In genomic region chr3:126464997-126465396, GRCh38 we compare ENCODE assay signal across 29 cellular contexts. TPM values are rescaled to one million over a fixed set of nuclear protein-coding genes. Genes with fewer than 3 reads are reported as not detected.
DNase-seq lines count a peak whose midpoint lies in the region; TF ChIP-seq lines count a peak whose summit lies in the region.
"Had no signal": no experiment of that assay in that cellular context is flagged by ENCODE, and none has a peak within 500 bp of the region (broad histone marks: within the 10 kb centered on the region; RNA-seq: fewer than 3 reads in every experiment).

No MANE protein-coding gene starts in this region.

- H3K36me3 Mint-ChIP-seq in endodermal cell (ENCODE audit: low read depth) = peaks cover 80% of the 10 kb centered on the region

- no peak overlapping the region for H3K4me2 ChIP-seq in neuronal stem cell (ENCODE audit: insufficient read depth, low read length, poor library complexity, severe bottlenecking)
- H3K4me2 ChIP-seq: GM23338 had no signal

- H3K79me1 ChIP-seq in neuronal stem cell (ENCODE audit: low read depth, low read length) = peaks cover 25% of the 10 kb centered on the region

- H3K4me1 ChIP-seq in endodermal cell (ENCODE audit: control insufficient read depth, insufficient read depth, low read length) (no peaks in the 10 kb centered on the region), neuronal stem cell (ENCODE audit: control insufficient read depth in 2 of 2, insufficient read depth in 1 of 2, low read depth in 1 of 2, low read length in 2 of 2) (peaks cover 0 to 2% of the 10 kb centered on the region in 2 donors), spleen (peaks cover 5 to 65% (median 30%) of the 10 kb centered on the region in 6 donors)
- H3K4me1 ChIP-seq: ascending aorta, parathyroid adenoma, Peyer's patch had no signal

- H3K27ac Mint-ChIP-seq in endodermal cell = peak overlapping the region; percentile 85
- H3K27ac Mint-ChIP-seq: activated B cell treated with CpG ODN at 0.5 μM for 24 hours; activated naive CD8-positive, alpha-beta T cell treated with anti-CD3 and anti-CD28 coated beads, Interleukin-2, amount 10 ng/mL, durations not matched to agents 7 days and 5 days; GM23338; HFFc6 had no signal

- no peak overlapping the region for H3K4me3 Mint-ChIP-seq in endodermal cell
- H3K4me3 Mint-ChIP-seq: activated B cell treated with CpG ODN at 0.5 μM for 24 hours; activated CD4-positive, alpha-beta memory T cell treated with anti-CD3 and anti-CD28 coated beads for 36 hours; activated naive CD8-positive, alpha-beta T cell treated with anti-CD3 and anti-CD28 coated beads, Interleukin-2, amount 10 ng/mL, durations not matched to agents 7 days and 5 days; GM23338; HFFc6; natural killer cell had no signal

- H2BK5ac ChIP-seq in neuronal stem cell (ENCODE audit: low read length) = no peak overlapping the region

- H3K4ac ChIP-seq in neuronal stem cell (ENCODE audit: low read length) = no peak overlapping the region

- WGBS in endodermal cell (ENCODE audit: insufficient coverage in 1 of 2, insufficient read length in 1 of 2), 2 experiments = 93 to 96% methylated on average over 9 to 11 of the region's 11 CpGs
- no CpG with 5 or more reads among the region's 11 CpGs for WGBS in neuronal stem cell (ENCODE audit: extremely low coverage in 2 of 2, insufficient read length in 2 of 2, insufficient replicate concordance in 1 of 2), 2 donors
- WGBS in spleen, 5 donors = 92 to 98% (median 97%) methylated on average over 10 to 11 of the region's 11 CpGs

- H2BK12ac ChIP-seq in neuronal stem cell (ENCODE audit: low read length) = no peak overlapping the region

- H3K9ac ChIP-seq in endodermal cell (ENCODE audit: extremely low read depth, low read length, poor library complexity, severe bottlenecking) = no peak overlapping the region
- no peak overlapping the region for H3K9ac ChIP-seq in neuronal stem cell (ENCODE audit: low read depth, low read length, poor library complexity)
- H3K9ac ChIP-seq: parathyroid adenoma had no signal

- H3K9me3 Mint-ChIP-seq in endodermal cell = no peaks in the 10 kb centered on the region
- H3K9me3 Mint-ChIP-seq: activated B cell treated with CpG ODN at 0.5 μM for 24 hours; activated CD4-positive, alpha-beta memory T cell treated with anti-CD3 and anti-CD28 coated beads for 36 hours; activated naive CD8-positive, alpha-beta T cell treated with anti-CD3 and anti-CD28 coated beads, Interleukin-2, amount 10 ng/mL, durations not matched to agents 7 days and 5 days; GM23338; HFFc6; natural killer cell had no signal

- H3K4me3 ChIP-seq in endodermal cell (ENCODE audit: low read length) (no peak overlapping the region), neuronal stem cell (ENCODE audit: low read length in 2 of 2) (no peak overlapping the region), spleen (no peak overlapping the region)
- H3K4me3 ChIP-seq: ascending aorta, GM23338, Peyer's patch, SJCRH30, thoracic aorta, vagina had no signal

- H3K23ac ChIP-seq in neuronal stem cell (ENCODE audit: low read depth, low read length, poor library complexity) = no peak overlapping the region

- no peak overlapping the region for H2BK15ac ChIP-seq in neuronal stem cell (ENCODE audit: low read length)

- H4K91ac ChIP-seq in neuronal stem cell (ENCODE audit: low read depth, low read length, poor library complexity) = no peak overlapping the region

- no peak overlapping the region for H3K14ac ChIP-seq in neuronal stem cell (ENCODE audit: low read length)

- H3K27me3 Mint-ChIP-seq in endodermal cell (ENCODE audit: insufficient read depth) = no peaks in the 10 kb centered on the region
- H3K27me3 Mint-ChIP-seq: activated B cell treated with CpG ODN at 0.5 μM for 24 hours; activated CD4-positive, alpha-beta memory T cell treated with anti-CD3 and anti-CD28 coated beads for 36 hours; activated naive CD8-positive, alpha-beta T cell treated with anti-CD3 and anti-CD28 coated beads, Interleukin-2, amount 10 ng/mL, durations not matched to agents 7 days and 5 days had no signal

- H3K36me3 ChIP-seq in endodermal cell (ENCODE audit: control insufficient read depth, insufficient read depth, low read length) (peaks cover 92% of the 10 kb centered on the region), neuronal stem cell (replicated peaks in 1 of 2; ENCODE audit: control insufficient read depth in 2 of 2, insufficient read depth in 2 of 2, low read length in 2 of 2) (peaks cover 75 to 98% of the 10 kb centered on the region in 2 donors), spleen (peaks cover 8 to 100% (median 99%) of the 10 kb centered on the region in 6 donors)

- H2BK120ac ChIP-seq in neuronal stem cell (ENCODE audit: low read depth, low read length) = no peak overlapping the region

- no peaks in the 10 kb centered on the region for H3K9me3 ChIP-seq in endodermal cell (ENCODE audit: control insufficient read depth, low read length)
- H3K9me3 ChIP-seq in neuronal stem cell (replicated peaks in 1 of 2; ENCODE audit: control insufficient read depth in 2 of 2, insufficient read depth in 1 of 2, low read depth in 1 of 2, low read length in 2 of 2) = no peaks in the 10 kb centered on the region
- H3K9me3 ChIP-seq in spleen = no peaks in the 10 kb centered on the region
- H3K9me3 ChIP-seq: ascending aorta, Peyer's patch, SJCRH30, thoracic aorta, vagina had no signal

- no peak overlapping the region for H3K27ac ChIP-seq in endodermal cell (ENCODE audit: low read depth, low read length)
- no peak overlapping the region for H3K27ac ChIP-seq in neuronal stem cell (replicated peaks; ENCODE audit: low read length)
- peak overlapping the region in 4 of 8 donors; percentile 32 to 72 (median 65) for H3K27ac ChIP-seq in spleen
- H3K27ac ChIP-seq: 22Rv1, ascending aorta, parathyroid adenoma, Peyer's patch, SJCRH30, thoracic aorta, vagina had no signal

- H3K4me1 Mint-ChIP-seq in endodermal cell = peaks cover 16% of the 10 kb centered on the region
- H3K4me1 Mint-ChIP-seq: GM23338 had no signal

- peak; percentile 45 for DNase-seq in DMS 273 (lab: John Stamatoyannopoulos, UW; ENCODE audit: unreplicated experiment)
- no peak for DNase-seq in DMS 273 treated with DMSO at 0.1 percent for 48 hours (lab: John Stamatoyannopoulos, UW)
- no peak for DNase-seq in endodermal cell
- no peak for DNase-seq in neuronal stem cell (ENCODE audit: low spot score)
- peak; percentile 64 for DNase-seq in spleen
- no peak for DNase-seq in NCI-H1436 (lab: John Stamatoyannopoulos, UW)
- DNase-seq in stimulated activated naive CD4-positive, alpha-beta T cell treated with Interleukin-2 at 50 U/mL for 16 hours (lab: John Stamatoyannopoulos, UW) = no peak
- DNase-seq in SHP77 (lab: John Stamatoyannopoulos, UW) = no peak
- DNase-seq: activated B cell treated with CpG ODN at 0.5 μM for 24 hours; activated CD4-positive, alpha-beta memory T cell treated with anti-CD3 and anti-CD28 coated beads for 36 hours; activated effector memory CD4-positive, alpha-beta T cell treated with anti-CD3 and anti-CD28 coated beads, Interleukin-2, amount 50 U/mL, for 16 hours; activated naive CD8-positive, alpha-beta T cell treated with anti-CD3 and anti-CD28 coated beads, Interleukin-2, amount 10 ng/mL, durations not matched to agents 7 days and 5 days; caudate nucleus; HFFc6; left ventricle myocardium superior; midbrain; natural killer cell; right cardiac atrium; stimulated activated CD4-positive, alpha-beta T cell treated with anti-CD3 and anti-CD28 coated beads, Interleukin-15, amount 100 ng/mL, for 24 hours; stimulated activated naive CD8-positive, alpha-beta T cell treated with anti-CD3 and anti-CD28 coated beads, Interleukin-15, Interleukin-2, amounts not matched to agents 100 U/mL and 50 U/mL, for 24 hours; T1000 had no signal

- no peak for TF ChIP-seq CTCF in endodermal cell (conservative IDR thresholded peaks at IDR 0.05)
- TF ChIP-seq CTCF in spleen (IDR thresholded peaks at IDR 0.05 in 8 of 11, conservative IDR thresholded peaks at IDR 0.05 in 3 of 11) = no peak

- no peak for TF ChIP-seq POLR2A in spleen (IDR thresholded peaks at IDR 0.05)

- no peak overlapping the region for H2AFZ ChIP-seq in neuronal stem cell (ENCODE audit: low read length)
- H2AFZ ChIP-seq: GM23338, parathyroid adenoma had no signal

- H3K18ac ChIP-seq in neuronal stem cell (ENCODE audit: low read length) = no peak overlapping the region

- H3K27me3 ChIP-seq in endodermal cell (ENCODE audit: control insufficient read depth, insufficient read depth, low read length, poor library complexity, severe bottlenecking) (no peaks in the 10 kb centered on the region), neuronal stem cell (ENCODE audit: control insufficient read depth in 3 of 3, insufficient read depth in 3 of 3, low read depth in 1 of 3, low read length in 3 of 3) (no peaks in the 10 kb centered on the region), spleen (replicated peaks in 1 of 7) (no peaks in the 10 kb centered on the region)
- H3K27me3 ChIP-seq: ascending aorta, Peyer's patch, SJCRH30, vagina had no signal

- intact Hi-C loops in spleen (cut with DNase I; ENCODE audit: low total_unique reads) = no loop called here

- no peak overlapping the region for H2AK5ac ChIP-seq in neuronal stem cell (ENCODE audit: low read depth, low read length)

- H4K8ac ChIP-seq in neuronal stem cell (ENCODE audit: low read depth, low read length) = peak overlapping the region; percentile 23

RNA-seq across cellular contexts. Expression of gene ZXDC, which starts 10.7 kb away (rescaled TPM):
- total RNA-seq in endodermal cell = 10 to 100 TPM; 30.5 to 31.6 TPM
- polyA plus RNA-seq in endodermal cell (2013, experiment 1 of 2) = 22.5 TPM
- polyA plus RNA-seq in endodermal cell (2013, experiment 2 of 2) = 21.5 TPM
- polyA plus RNA-seq in neuronal stem cell (2013, experiment 1 of 2) = 9.3 TPM
- 9.8 TPM for polyA plus RNA-seq in neuronal stem cell (2013, experiment 2 of 2)
- total RNA-seq in spleen = 10 to 100 TPM; 32.4 to 75.3 (median 50.0) TPM
- polyA plus RNA-seq in spleen = 10 to 100 TPM in 2 of 3 donors, 1 to 10 TPM in 1; 7.5 to 14.6 (median 13.2) TPM

RNA-seq across cellular contexts. Expression of gene UROC1, which starts 52.6 kb away (rescaled TPM):
- total RNA-seq in endodermal cell (not detected), spleen (under 1 TPM in 1 of 7 donors, not detected in 6; 0.16 TPM)
- not detected for polyA plus RNA-seq in endodermal cell (2013, experiment 1 of 2)
- polyA plus RNA-seq in endodermal cell (2013, experiment 2 of 2) = not detected
- polyA plus RNA-seq in neuronal stem cell (2013, experiment 1 of 2) = not detected
- 0.03 TPM for polyA plus RNA-seq in neuronal stem cell (2013, experiment 2 of 2)
- polyA plus RNA-seq in spleen = under 1 TPM; 0.02 to 0.03 (median 0.02) TPM
- total RNA-seq: activated B cell treated with CpG ODN at 0.5 μM for 24 hours; activated CD4-positive, alpha-beta memory T cell treated with anti-CD3 and anti-CD28 coated beads for 36 hours; activated naive CD8-positive, alpha-beta T cell treated with anti-CD3 and anti-CD28 coated beads, Interleukin-2, amount 10 ng/mL, durations not matched to agents 7 days and 5 days; ascending aorta; GM23338; HFFc6; left ventricle myocardium superior; natural killer cell; Peyer's patch; right cardiac atrium; SJCRH30; thoracic aorta; vagina had no signal
- polyA plus RNA-seq: GM23338, right cardiac atrium had no signal

RNA-seq across cellular contexts. Expression of gene CHST13, which starts 59.0 kb away (rescaled TPM):
- total RNA-seq in endodermal cell = 1 to 10 TPM; 1.6 to 6.7 TPM
- 0.64 TPM for polyA plus RNA-seq in endodermal cell (2013, experiment 1 of 2)
- polyA plus RNA-seq in endodermal cell (2013, experiment 2 of 2) = 0.37 TPM
- polyA plus RNA-seq in neuronal stem cell (2013, experiment 1 of 2) = 1.4 TPM
- 1.6 TPM for polyA plus RNA-seq in neuronal stem cell (2013, experiment 2 of 2)
- 10 to 100 TPM in 1 of 7 donors, 1 to 10 TPM in 6; 2.4 to 11.2 (median 5.6) TPM for total RNA-seq in spleen
- polyA plus RNA-seq in spleen = 1 to 10 TPM in 2 of 3 donors, under 1 TPM in 1; 0.26 to 1.8 (median 1.0) TPM
- total RNA-seq: activated B cell treated with CpG ODN at 0.5 μM for 24 hours; activated CD4-positive, alpha-beta memory T cell treated with anti-CD3 and anti-CD28 coated beads for 36 hours; ascending aorta; HFFc6; SJCRH30; thoracic aorta had no signal

Comparison
In these comparisons a context has a peak if more than half of its experiments do, and no peak if none do; other contexts are left out.
1. DNase-seq: peak in DMS 273 (single experiment) and spleen (single experiment); none in DMS 273 treated with DMSO at 0.1 percent for 48 hours (single experiment), endodermal cell (single experiment), neuronal stem cell (single experiment), NCI-H1436 (single experiment), stimulated activated naive CD4-positive, alpha-beta T cell treated with Interleukin-2 at 50 U/mL for 16 hours (single experiment) and SHP77 (0 of 2).